Comparison of ENCODE assay signal across 22 cellular contexts in the genomic region with DNA sequence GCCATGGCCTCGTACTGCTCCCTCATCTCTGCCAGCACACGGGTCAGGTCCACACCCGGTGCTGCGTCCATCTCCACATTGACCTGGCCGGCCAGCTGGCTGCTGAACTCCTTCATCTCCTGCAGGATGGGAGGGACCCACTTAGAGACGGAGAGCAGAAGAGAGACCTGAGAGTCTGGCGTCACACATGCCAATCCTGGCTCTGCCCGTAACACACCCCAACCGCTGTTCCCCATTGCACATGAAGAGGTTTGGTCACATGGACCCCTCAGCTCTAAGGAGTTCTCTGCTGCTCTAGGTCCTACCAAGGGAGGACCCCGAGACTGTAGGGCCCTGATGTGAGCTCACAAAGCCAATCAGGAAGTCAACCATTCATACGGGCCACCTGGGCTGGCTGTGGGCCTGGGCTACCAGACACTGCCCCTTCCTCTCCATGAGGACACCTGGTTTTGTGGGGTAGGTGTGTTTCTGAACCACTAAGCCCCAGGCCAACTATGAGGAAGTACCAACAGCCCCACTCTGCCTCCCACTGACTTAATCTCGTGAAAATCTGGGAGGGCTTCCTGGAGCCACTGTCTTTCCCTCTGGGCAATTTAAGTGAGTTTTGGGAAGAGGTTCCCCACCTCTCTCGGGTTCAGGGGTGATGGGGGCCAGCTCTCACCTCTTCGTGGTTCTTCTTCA. TPM values are rescaled to one million over a fixed set of nuclear protein-coding genes. Genes with fewer than 3 reads are reported as not detected.
"Had no signal": no experiment of that assay in that cellular context is flagged by ENCODE, and none has a peak within 500 bp of the region (broad histone marks: within the 10 kb centered on the region; RNA-seq: fewer than 3 reads in every experiment).

No MANE protein-coding gene starts in this region.

- DNase-seq: activated CD4-positive, CD25-positive, alpha-beta regulatory T cell treated with anti-CD3 and anti-CD28 coated beads, Interleukin-2, amount 50 U/mL, for 72 hours; activated CD8-positive, alpha-beta memory T cell treated with anti-CD3 and anti-CD28 coated beads for 24 hours; activated CD8-positive, alpha-beta memory T cell treated with anti-CD3 and anti-CD28 coated beads, Interleukin-2, amount 50 U/mL, for 48 hours; activated effector memory CD4-positive, alpha-beta T cell treated with Interleukin-2 at 50 U/mL for 16 hours; activated naive CD4-positive, alpha-beta T cell treated with anti-CD3 and anti-CD28 coated beads, Interleukin-2, amount 50 U/mL, for 16 hours; activated T-cell treated with anti-CD3 and anti-CD28 coated beads, Interleukin-2, amount 50 U/mL, for 48 hours; cerebellar nuclear complex; cortex of kidney; heart right ventricle; immature natural killer cell; naive thymus-derived CD8-positive, alpha-beta T cell; sigmoid colon; spleen; stimulated activated CD4-positive, alpha-beta T cell treated with anti-CD3 and anti-CD28 coated beads, Interleukin-4, amount 100 ng/mL, for 4 hours; T-helper 17 cell; tibial artery had no signal

- H3K27ac ChIP-seq: ascending aorta, esophagus muscularis mucosa, heart right ventricle, sigmoid colon, spleen, tibial artery, VCaP had no signal

- H3K27me3 ChIP-seq: ascending aorta had no signal

- H3K9me3 ChIP-seq: ascending aorta, esophagus muscularis mucosa, heart right ventricle, sigmoid colon, spleen, tibial artery had no signal

- H3K9me3 Mint-ChIP-seq: immature natural killer cell; naive thymus-derived CD8-positive, alpha-beta T cell; stimulated activated memory B cell treated with anti-CD40 and anti-IgM and Interleukin-4, amounts not matched to agents 10 μg/mL and 1 μg/mL and 100 μg/mL, for 72 hours had no signal

- H3K4me3 ChIP-seq: ascending aorta, esophagus muscularis mucosa, heart right ventricle, sigmoid colon, spleen, tibial artery had no signal

- H3K4me1 Mint-ChIP-seq: immature natural killer cell; stimulated activated memory B cell treated with anti-CD40 and anti-IgM and Interleukin-4, amounts not matched to agents 10 μg/mL and 1 μg/mL and 100 μg/mL, for 72 hours had no signal

- H3K4me3 Mint-ChIP-seq: immature natural killer cell; naive thymus-derived CD8-positive, alpha-beta T cell; stimulated activated memory B cell treated with anti-CD40 and anti-IgM and Interleukin-4, amounts not matched to agents 10 μg/mL and 1 μg/mL and 100 μg/mL, for 72 hours; T-helper 17 cell had no signal

- H3K36me3 Mint-ChIP-seq: immature natural killer cell; naive thymus-derived CD8-positive, alpha-beta T cell; stimulated activated memory B cell treated with anti-CD40 and anti-IgM and Interleukin-4, amounts not matched to agents 10 μg/mL and 1 μg/mL and 100 μg/mL, for 72 hours had no signal

- ATAC-seq: heart right ventricle; naive thymus-derived CD8-positive, alpha-beta T cell; stimulated activated memory B cell treated with anti-CD40 and anti-IgM and Interleukin-4, amounts not matched to agents 10 μg/mL and 1 μg/mL and 100 μg/mL, for 72 hours; T-helper 17 cell had no signal

- H3K27ac Mint-ChIP-seq: immature natural killer cell; stimulated activated memory B cell treated with anti-CD40 and anti-IgM and Interleukin-4, amounts not matched to agents 10 μg/mL and 1 μg/mL and 100 μg/mL, for 72 hours; T-helper 17 cell had no signal

- H3K4me1 ChIP-seq: ascending aorta, esophagus muscularis mucosa, sigmoid colon had no signal

- H3K36me3 ChIP-seq: ascending aorta, esophagus muscularis mucosa, heart right ventricle, sigmoid colon, spleen had no signal

RNA-seq across cellular contexts. Expression of a gene that starts 2.4 kb away (rescaled TPM):
- total RNA-seq: mesenteric fat pad; naive thymus-derived CD8-positive, alpha-beta T cell; sigmoid colon; spleen; T-helper 17 cell had no signal

RNA-seq across cellular contexts. Expression of a gene that starts 10.9 kb away (rescaled TPM):
- total RNA-seq: heart right ventricle; mesenteric fat pad; naive thymus-derived CD8-positive, alpha-beta T cell; renal cortical epithelial cell; spleen; T-helper 17 cell had no signal

RNA-seq across cellular contexts. Expression of a gene that starts 11.8 kb away (rescaled TPM):
- total RNA-seq: naive thymus-derived CD8-positive, alpha-beta T cell; T-helper 17 cell had no signal

RNA-seq across cellular contexts. Expression of a gene that starts 26.6 kb away (rescaled TPM):
- total RNA-seq: ascending aorta; esophagus muscularis mucosa; heart right ventricle; mesenteric fat pad; naive thymus-derived CD8-positive, alpha-beta T cell; renal cortical epithelial cell; T-helper 17 cell had no signal

RNA-seq across cellular contexts. Expression of a gene that starts 35.3 kb away (rescaled TPM):
- total RNA-seq: ascending aorta; esophagus muscularis mucosa; heart right ventricle; mesenteric fat pad; naive thymus-derived CD8-positive, alpha-beta T cell; renal cortical epithelial cell; sigmoid colon; T-helper 17 cell had no signal
